ENCODE assay signal across 8 cellular contexts in genomic region chr16:20851601-20852000, GRCh38. TPM values are rescaled to one million over a fixed set of nuclear protein-coding genes. Genes with fewer than 3 reads are reported as not detected.
DNase-seq lines count a peak whose midpoint lies in the region; ATAC-seq and TF ChIP-seq lines count a peak whose summit lies in the region.

No MANE protein-coding gene starts in this region.

- no peak overlapping the region for H3K23ac ChIP-seq in mesenchymal stem cell (ENCODE audit: low read length in 2 of 2)

- no peak overlapping the region for H4K8ac ChIP-seq in mesenchymal stem cell (ENCODE audit: low read length)

- H2BK5ac ChIP-seq in mesenchymal stem cell (ENCODE audit: low read depth, low read length, poor library complexity, severe bottlenecking): no peak overlapping the region

- H3K9ac ChIP-seq in mesenchymal stem cell (ENCODE audit: low read length): peak overlapping the region; percentile 82

- H4K91ac ChIP-seq in mesenchymal stem cell (ENCODE audit: low read length): no peak overlapping the region

- H2AK5ac ChIP-seq in mesenchymal stem cell (ENCODE audit: low read length, severe bottlenecking): no peak overlapping the region

- 13% methylated on average over 2 of the region's 2 CpGs for WGBS in mesenchymal stem cell

- no peak overlapping the region for H3K18ac ChIP-seq in mesenchymal stem cell (ENCODE audit: low read depth in 1 of 2, low read length in 2 of 2)

- H3K27me3 ChIP-seq in MG63: no peaks in the 10 kb centered on the region
- no peaks in the 10 kb centered on the region for H3K27me3 ChIP-seq in mesenchymal stem cell (ENCODE audit: control insufficient read depth in 1 of 2, insufficient read depth in 1 of 2, low read length in 2 of 2)

- TF ChIP-seq CTCF in glutamatergic neuron (IDR thresholded peaks at IDR 0.05; ENCODE audit: partially characterized antibody, unreplicated experiment): no peak

- H3K79me1 ChIP-seq in mesenchymal stem cell (replicated peaks; ENCODE audit: low read length, poor library complexity, severe bottlenecking): peaks cover 31% of the 10 kb centered on the region

- H3K14ac ChIP-seq in mesenchymal stem cell (ENCODE audit: low read length in 2 of 2): no peak overlapping the region

- peak overlapping the region; percentile 67 for H3K27ac ChIP-seq in epithelial cell of prostate
- peak overlapping the region; percentile 71 for H3K27ac ChIP-seq in mesenchymal stem cell (ENCODE audit: low read length, poor library complexity, severe bottlenecking)

- H3K27ac Mint-ChIP-seq in glutamatergic neuron (ENCODE audit: unreplicated experiment): no peak overlapping the region

- H2AFZ ChIP-seq in mesenchymal stem cell (ENCODE audit: low read depth, low read length): no peak overlapping the region

- no peak overlapping the region for H2BK12ac ChIP-seq in mesenchymal stem cell (ENCODE audit: low read length in 2 of 2)

- H3K9me3 Mint-ChIP-seq in glutamatergic neuron (ENCODE audit: unreplicated experiment): no peaks in the 10 kb centered on the region

- no peak overlapping the region for H3K4me3 Mint-ChIP-seq in glutamatergic neuron (ENCODE audit: unreplicated experiment)

- no peak overlapping the region for H3K4ac ChIP-seq in mesenchymal stem cell (ENCODE audit: low read depth in 1 of 2, low read length in 2 of 2)

- no peaks in the 10 kb centered on the region for H3K36me3 Mint-ChIP-seq in glutamatergic neuron (ENCODE audit: unreplicated experiment)

- no peak overlapping the region for H3K4me2 ChIP-seq in mesenchymal stem cell (ENCODE audit: low read length, poor library complexity, severe bottlenecking)

- H2BK15ac ChIP-seq in mesenchymal stem cell (ENCODE audit: low read depth, poor library complexity, severe bottlenecking): no peak overlapping the region

- H3K4me1 Mint-ChIP-seq in glutamatergic neuron (ENCODE audit: low read depth, unreplicated experiment): no peaks in the 10 kb centered on the region

- DNase-seq in MG63 (peak; percentile 92), epithelial cell of prostate (ENCODE audit: low read depth, low spot score) (peak; percentile 37), mesenchymal stem cell (peak; percentile 65), ureter (ENCODE audit: low spot score) (peak; percentile 87), NCI-H1092 (lab: John Stamatoyannopoulos, UW) (no peak), NCI-H748 (lab: John Stamatoyannopoulos, UW; ENCODE audit: unreplicated experiment) (no peak), glutamatergic neuron (no peak)

- no peaks in the 10 kb centered on the region for H3K27me3 Mint-ChIP-seq in glutamatergic neuron (ENCODE audit: unreplicated experiment)

- peaks cover 4% of the 10 kb centered on the region for H3K4me1 ChIP-seq in mesenchymal stem cell (ENCODE audit: control insufficient read depth, insufficient read depth, low read depth, low read length)

- H3K36me3 ChIP-seq in MG63 (peaks cover 67% of the 10 kb centered on the region), mesenchymal stem cell (ENCODE audit: control insufficient read depth in 1 of 2, insufficient read depth in 2 of 2, low read depth in 1 of 2, low read length in 2 of 2) (peaks cover 4 to 66% of the 10 kb centered on the region in 2 experiments)

- no peak overlapping the region for H3K4me3 ChIP-seq in MG63
- no peak overlapping the region for H3K4me3 ChIP-seq in mesenchymal stem cell (ENCODE audit: insufficient read depth in 1 of 2, low read depth in 1 of 2, low read length in 2 of 2)

- H3K9me3 ChIP-seq in MG63 (no peaks in the 10 kb centered on the region), mesenchymal stem cell (ENCODE audit: control insufficient read depth, low read length) (no peaks in the 10 kb centered on the region)

- H2BK120ac ChIP-seq in mesenchymal stem cell (ENCODE audit: low read depth, low read length): no peak overlapping the region

- ATAC-seq in GM18517 (IDR thresholded peaks at IDR 0.05; ENCODE audit: unreplicated experiment): no peak

RNA-seq across cellular contexts. Expression of gene REXO5, which starts 45.3 kb away (rescaled TPM):
- 16.2 and 28.8 TPM in 2 replicates for total RNA-seq in MG63 (2014; rRNA removed; shearing (Covaris generic); ENCODE audit: low replicate concordance)
- 0.88 TPM for polyA plus RNA-seq in mesenchymal stem cell (2013, experiment 1 of 2)
- polyA plus RNA-seq in mesenchymal stem cell (2013, experiment 2 of 2): 1.2 TPM
- total RNA-seq in ureter (2.4 TPM), glutamatergic neuron (ENCODE audit: unreplicated experiment) (5.9 TPM)

RNA-seq across cellular contexts. Expression of gene ERI2, which starts 45.3 kb away (rescaled TPM):
- total RNA-seq in MG63 (2014; rRNA removed; shearing (Covaris generic); ENCODE audit: low replicate concordance): 14.1 and 24.4 TPM in 2 replicates
- polyA plus RNA-seq in mesenchymal stem cell (2013, experiment 1 of 2): 5.4 TPM
- polyA plus RNA-seq in mesenchymal stem cell (2013, experiment 2 of 2): 5.5 TPM
- total RNA-seq in ureter: 24.2 TPM
- total RNA-seq in glutamatergic neuron (ENCODE audit: unreplicated experiment): 14.2 TPM

RNA-seq across cellular contexts. Expression of gene DCUN1D3, which starts 48.6 kb away (rescaled TPM):
- 15.6 and 16.8 TPM in 2 replicates for total RNA-seq in MG63 (2014; rRNA removed; shearing (Covaris generic); ENCODE audit: low replicate concordance)
- 7.9 TPM for polyA plus RNA-seq in mesenchymal stem cell (2013, experiment 1 of 2)
- polyA plus RNA-seq in mesenchymal stem cell (2013, experiment 2 of 2): 8.2 TPM
- total RNA-seq in ureter: 17.4 TPM
- 15.3 TPM for total RNA-seq in glutamatergic neuron (ENCODE audit: unreplicated experiment)

RNA-seq across cellular contexts. Expression of gene LYRM1, which starts 49.0 kb away (rescaled TPM):
- 65.9 and 78.8 TPM in 2 replicates for total RNA-seq in MG63 (2014; rRNA removed; shearing (Covaris generic); ENCODE audit: low replicate concordance)
- polyA plus RNA-seq in mesenchymal stem cell (2013, experiment 1 of 2): 17.2 TPM
- polyA plus RNA-seq in mesenchymal stem cell (2013, experiment 2 of 2): 14.6 TPM
- total RNA-seq in ureter: 40.3 TPM
- 23.2 TPM for total RNA-seq in glutamatergic neuron (ENCODE audit: unreplicated experiment)

Comparison
In these comparisons a context has a peak if more than half of its experiments do, and no peak if none do; other contexts are left out.
1. DNase-seq: peak in MG63 (single experiment), epithelial cell of prostate (single experiment), mesenchymal stem cell (single experiment) and ureter (single experiment); none in NCI-H1092 (single experiment), NCI-H748 (single experiment) and glutamatergic neuron (single experiment).